9 cellular contexts compared by ENCODE assay signal in the genomic region with DNA sequence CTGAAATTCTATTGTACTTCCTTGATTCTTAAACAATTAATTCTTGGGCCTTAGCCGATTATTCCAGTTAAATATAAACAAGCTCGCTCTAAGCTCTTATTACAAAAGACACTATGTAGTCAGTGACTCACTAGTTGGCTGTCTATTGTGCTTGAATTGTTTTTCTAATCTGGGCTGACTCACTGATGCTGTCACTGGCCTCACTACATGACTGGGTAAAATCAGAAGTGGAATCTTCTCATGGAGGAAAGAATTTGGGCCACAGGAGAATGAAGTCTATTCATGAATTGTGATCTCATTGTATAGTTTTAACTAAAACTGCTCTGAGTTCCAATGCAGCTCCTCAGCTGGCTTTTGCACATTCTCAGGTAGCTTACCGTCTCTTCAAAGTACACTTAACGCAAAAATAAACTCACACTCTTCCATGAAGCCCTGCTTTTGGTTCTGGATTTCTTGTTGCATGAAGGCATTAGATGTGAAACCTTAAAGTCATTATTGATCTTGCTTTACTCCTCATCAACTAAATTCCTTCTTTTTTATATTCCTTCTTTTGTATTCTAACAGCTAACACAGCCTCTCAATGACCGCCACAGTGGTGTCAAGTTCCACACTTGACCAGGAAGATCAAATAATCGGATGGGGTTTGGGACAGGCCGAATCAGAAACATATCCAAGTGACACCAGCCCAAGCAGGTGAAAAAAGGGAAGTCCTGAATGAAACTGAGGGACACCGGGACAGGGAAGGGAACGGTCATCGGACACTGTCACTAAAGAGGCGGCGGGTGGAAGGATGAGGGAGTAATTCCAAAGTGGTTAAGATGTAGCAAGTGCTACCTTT.
DNase-seq lines count a peak whose midpoint lies in the region; ATAC-seq, FAIRE-seq and TF ChIP-seq lines count a peak whose summit lies in the region.
"Had no signal": no experiment of that assay in that cellular context is flagged by ENCODE, and none has a peak within 500 bp of the region (broad histone marks: within the 10 kb centered on the region; RNA-seq: fewer than 3 reads in every experiment).

No MANE protein-coding gene starts in this region.

- H3K27ac ChIP-seq in tibial artery = peak overlapping the region; percentile 58 to 71

- TF ChIP-seq CTCF in cardiac fibroblast (IDR thresholded peaks at IDR 0.05; ENCODE audit: low read depth, low read length) (no peak), tibial artery (IDR thresholded peaks at IDR 0.05) (no peak)

- intact Hi-C loops in left colon (cut with DNase I, micrococcal nuclease) (no loop called here), tibial artery (cut with DNase I; ENCODE audit: low total_unique reads) (no loop called here)

- FAIRE-seq in GM12891 (lab: Jason Lieb, UNC) = no peak

- TF ChIP-seq POLR2A in GM12891 (IDR thresholded peaks at IDR 0.05; ENCODE audit: low read depth, low read length) = no peak

- H3K4me3 ChIP-seq in cardiac fibroblast (replicated peaks in 1 of 2; ENCODE audit: low read depth in 2 of 2, low read length in 2 of 2) (no peak overlapping the region), tibial artery (no peak overlapping the region)

- ATAC-seq in left colon (peak; percentile 96), GM21825 (IDR thresholded peaks at IDR 0.05; ENCODE audit: unreplicated experiment) (no peak)

- no peaks in the 10 kb centered on the region for H3K27me3 ChIP-seq in tibial artery

- H3K36me3 ChIP-seq in tibial artery = peaks cover 4 to 21% (median 15%) of the 10 kb centered on the region in 3 donors

- H3K9me3 ChIP-seq in tibial artery = no peaks in the 10 kb centered on the region

- DNase-seq in DMS53 treated with DMSO at 0.1 percent for 48 hours (lab: John Stamatoyannopoulos, UW; ENCODE audit: unreplicated experiment) (peak; percentile 97), NCI-H2029 treated with DMSO at 0.1 percent for 48 hours (lab: John Stamatoyannopoulos, UW) (peak; percentile 79), cardiac fibroblast (ENCODE audit: low read depth in 2 of 2) (peak; percentile 97 to 99), left colon (no peak), tibial artery (peak in 1 of 2 donors; percentile 59), GM12891 (ENCODE audit: insufficient read length, low spot score) (no peak), ureter (ENCODE audit: low spot score) (no peak)
- DNase-seq: naive B cell had no signal

- peaks cover 0 to 16% (median 8%) of the 10 kb centered on the region in 4 donors for H3K4me1 ChIP-seq in tibial artery

TF ChIP-seq in GM12891, 5 proteins besides CTCF, POLR2A, EP300 and RAD21:
- TF ChIP-seq POLR2AphosphoS5 (IDR thresholded peaks at IDR 0.05; ENCODE audit: low read depth, low read length) (no peak), TAF1 (IDR thresholded peaks at IDR 0.05; ENCODE audit: low read depth, low read length) (no peak), SPI1 (IDR thresholded peaks at IDR 0.05; ENCODE audit: low read depth, low read length) (no peak), PAX5 (IDR thresholded peaks at IDR 0.05; ENCODE audit: insufficient read depth, low read length, severe bottlenecking) (no peak), POU2F2 (IDR thresholded peaks at IDR 0.05; ENCODE audit: low read depth, low read length) (no peak)
TF ChIP-seq in GM12891: peak in this region for 0.

Comparison
In these comparisons a context has a peak if more than half of its experiments do, and no peak if none do; other contexts are left out.
1. DNase-seq: peak in DMS53 treated with DMSO at 0.1 percent for 48 hours (single experiment), NCI-H2029 treated with DMSO at 0.1 percent for 48 hours (single experiment) and cardiac fibroblast (2 of 2); none in left colon (0 of 2), GM12891 (single experiment) and ureter (single experiment).